Comparison of ENCODE assay signal across 8 cellular contexts in the genomic region with DNA sequence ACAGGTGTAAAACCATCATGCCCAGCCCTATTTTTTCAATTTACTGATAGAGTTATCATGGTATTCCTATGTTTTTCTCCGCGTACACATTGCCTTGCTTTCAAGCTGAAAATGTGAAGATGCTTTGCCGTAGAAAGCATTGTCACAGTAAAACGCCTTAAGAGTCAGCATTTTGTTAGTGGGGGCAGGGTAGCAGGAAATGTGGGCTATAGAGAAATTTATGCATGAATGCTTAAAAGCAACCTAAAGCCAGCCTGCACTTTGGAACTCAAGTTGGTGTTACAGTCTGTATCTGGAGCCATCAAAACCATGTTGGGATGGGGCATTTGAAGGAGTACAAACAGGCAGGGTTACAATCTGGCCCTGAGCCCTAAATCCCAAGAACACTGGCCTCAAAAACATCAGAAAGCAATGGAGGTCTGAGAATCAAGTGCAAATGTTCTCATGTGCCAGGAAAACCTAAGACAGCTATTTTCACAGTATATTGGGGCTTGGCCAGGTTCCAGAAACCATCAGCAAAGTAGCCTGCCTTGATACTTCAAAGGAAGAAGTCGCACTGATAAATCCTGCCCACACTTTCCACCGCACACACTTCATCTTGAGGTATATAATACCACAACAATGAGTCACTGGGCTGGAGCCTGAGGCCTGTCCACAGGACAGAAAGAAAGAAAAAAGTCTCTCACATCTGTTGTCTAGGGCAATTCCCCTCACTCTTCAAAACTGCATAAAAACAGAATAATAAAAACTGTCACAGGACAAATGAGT.
DNase-seq lines count a peak whose midpoint lies in the region; ATAC-seq and TF ChIP-seq lines count a peak whose summit lies in the region.

No MANE protein-coding gene starts in this region.

- peak; percentile 89 for ATAC-seq in GM18520 (IDR thresholded peaks at IDR 0.05; ENCODE audit: unreplicated experiment)
- ATAC-seq in HG03135 (IDR thresholded peaks at IDR 0.05; ENCODE audit: unreplicated experiment): peak; percentile 75
- ATAC-seq in activated naive CD8-positive, alpha-beta T cell treated with anti-CD3 and anti-CD28 coated beads, Interleukin-2, amount 10 ng/mL, durations not matched to agents 7 days and 5 days (ENCODE audit: low read depth): peak; percentile 52
- ATAC-seq in upper lobe of right lung: peak; percentile 59

- no peak overlapping the region for H3K27ac Mint-ChIP-seq in activated naive CD8-positive, alpha-beta T cell treated with anti-CD3 and anti-CD28 coated beads, Interleukin-2, amount 10 ng/mL, durations not matched to agents 7 days and 5 days
- H3K27ac Mint-ChIP-seq in glutamatergic neuron (ENCODE audit: unreplicated experiment): no peak overlapping the region

- H3K4me3 ChIP-seq in AG04449 (ENCODE audit: low read depth, low read length) (no peak overlapping the region), upper lobe of right lung (no peak overlapping the region)

- DNase-seq in AG04449 (ENCODE audit: low read depth, low spot score) (peak; percentile 77), RPMI8226 (peak; percentile 98), mucosa of gallbladder (ENCODE audit: low spot score) (peak; percentile 30), upper lobe of right lung (no peak), glutamatergic neuron (no peak)
- DNase-seq in activated naive CD8-positive, alpha-beta T cell treated with anti-CD3 and anti-CD28 coated beads, Interleukin-2, amount 10 ng/mL, durations not matched to agents 7 days and 5 days: no peak

- no peak overlapping the region for H3K27ac ChIP-seq in upper lobe of right lung

- no peaks in the 10 kb centered on the region for H3K9me3 ChIP-seq in upper lobe of right lung

- peaks cover 8% of the 10 kb centered on the region for H3K4me1 Mint-ChIP-seq in activated naive CD8-positive, alpha-beta T cell treated with anti-CD3 and anti-CD28 coated beads, Interleukin-2, amount 10 ng/mL, durations not matched to agents 7 days and 5 days
- peaks cover 5% of the 10 kb centered on the region for H3K4me1 Mint-ChIP-seq in glutamatergic neuron (ENCODE audit: low read depth, unreplicated experiment)

- no peaks in the 10 kb centered on the region for H3K36me3 Mint-ChIP-seq in activated naive CD8-positive, alpha-beta T cell treated with anti-CD3 and anti-CD28 coated beads, Interleukin-2, amount 10 ng/mL, durations not matched to agents 7 days and 5 days
- no peaks in the 10 kb centered on the region for H3K36me3 Mint-ChIP-seq in glutamatergic neuron (ENCODE audit: unreplicated experiment)

- POLR2A ChIA-PET in AG04449 (lab: Yijun Ruan, JAX): interaction anchor here (0.6 kb wide), 1 partner anchor 15 kb away, joined by 3 read pairs; no protein-coding TSS in a partner anchor
- POLR2A ChIA-PET in activated naive CD8-positive, alpha-beta T cell treated with anti-CD3 and anti-CD28 coated beads, Interleukin-2, amount 10 ng/mL, durations not matched to agents 7 days and 5 days (lab: Charles Lee): no interaction called here

- H3K36me3 ChIP-seq in upper lobe of right lung: no peaks in the 10 kb centered on the region

- H3K4me3 Mint-ChIP-seq in activated naive CD8-positive, alpha-beta T cell treated with anti-CD3 and anti-CD28 coated beads, Interleukin-2, amount 10 ng/mL, durations not matched to agents 7 days and 5 days: no peak overlapping the region
- H3K4me3 Mint-ChIP-seq in glutamatergic neuron (ENCODE audit: unreplicated experiment): no peak overlapping the region

- no peak for TF ChIP-seq CTCF in AG04449 (IDR thresholded peaks at IDR 0.05; ENCODE audit: insufficient read depth, low read length, missing control alignments)
- TF ChIP-seq CTCF in upper lobe of right lung (IDR thresholded peaks at IDR 0.05): no peak
- TF ChIP-seq CTCF in glutamatergic neuron (IDR thresholded peaks at IDR 0.05; ENCODE audit: partially characterized antibody, unreplicated experiment): no peak

- CTCF ChIA-PET in AG04449 (lab: Yijun Ruan, JAX): no interaction called here

- H3K27me3 ChIP-seq in upper lobe of right lung: no peaks in the 10 kb centered on the region

- H3K27me3 Mint-ChIP-seq in activated naive CD8-positive, alpha-beta T cell treated with anti-CD3 and anti-CD28 coated beads, Interleukin-2, amount 10 ng/mL, durations not matched to agents 7 days and 5 days: peaks cover 38% of the 10 kb centered on the region
- H3K27me3 Mint-ChIP-seq in glutamatergic neuron (ENCODE audit: unreplicated experiment): no peaks in the 10 kb centered on the region

- H3K4me1 ChIP-seq in upper lobe of right lung: no peaks in the 10 kb centered on the region

- intact Hi-C loops in upper lobe of right lung (cut with DNase I): no loop called here

- no peaks in the 10 kb centered on the region for H3K9me3 Mint-ChIP-seq in activated naive CD8-positive, alpha-beta T cell treated with anti-CD3 and anti-CD28 coated beads, Interleukin-2, amount 10 ng/mL, durations not matched to agents 7 days and 5 days
- H3K9me3 Mint-ChIP-seq in glutamatergic neuron (ENCODE audit: unreplicated experiment): no peaks in the 10 kb centered on the region

Comparison
In these comparisons a context has a peak if more than half of its experiments do, and no peak if none do; other contexts are left out.
1. DNase-seq: peak in AG04449 (single experiment), RPMI8226 (single experiment) and mucosa of gallbladder (single experiment); none in activated naive CD8-positive, alpha-beta T cell treated with anti-CD3 and anti-CD28 coated beads, Interleukin-2, amount 10 ng/mL, durations not matched to agents 7 days and 5 days (single experiment), upper lobe of right lung (single experiment) and glutamatergic neuron (single experiment).
2. Peak in every context shown above with its lines, with median percentiles within 50 percentile points of each other: ATAC-seq.